In the genomic region with DNA sequence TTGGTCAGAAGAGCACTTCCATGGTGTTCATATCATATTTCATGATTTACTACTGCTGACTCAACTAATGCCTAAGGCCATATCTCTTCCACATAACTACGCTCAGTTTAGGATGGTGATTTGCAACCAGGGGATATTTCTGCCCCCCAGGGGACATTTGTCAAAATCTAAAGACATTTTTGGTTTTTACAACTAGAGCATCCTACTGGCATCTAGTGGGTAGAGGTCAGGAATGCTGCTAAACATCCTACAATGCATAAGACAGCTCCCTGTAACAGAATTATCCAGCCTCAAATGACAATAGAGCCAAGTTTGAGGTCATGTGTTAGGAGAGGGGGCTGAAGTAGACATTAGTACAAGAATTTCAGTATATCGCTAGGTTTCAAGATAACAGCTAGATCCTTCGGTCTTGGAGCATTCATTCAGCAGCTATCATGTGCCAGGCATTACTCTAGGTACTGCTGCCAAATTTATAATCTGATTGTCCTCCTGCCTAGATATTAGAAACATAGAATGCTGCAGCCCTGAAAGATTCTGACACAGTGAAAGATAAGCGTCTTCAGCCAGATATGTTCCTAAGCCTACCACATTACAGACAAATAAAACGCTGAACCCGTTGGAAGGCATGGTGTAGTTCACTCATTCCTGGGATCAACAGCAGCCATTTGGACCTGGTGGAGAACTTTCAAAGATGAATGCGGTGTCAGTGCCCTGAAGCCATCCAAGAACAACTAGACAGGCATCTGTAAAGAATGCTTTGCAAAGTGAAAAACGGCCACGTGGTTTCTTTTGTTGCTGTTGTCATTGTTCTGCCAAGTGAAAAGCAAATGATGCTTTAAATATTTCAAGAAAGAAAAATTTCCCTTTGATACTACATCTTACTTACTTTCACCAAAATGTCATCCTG, we compare ENCODE assay signal across 14 cellular contexts. TPM values are rescaled to one million over a fixed set of nuclear protein-coding genes. Genes with fewer than 3 reads are reported as not detected.
DNase-seq lines count a peak whose midpoint lies in the region; ATAC-seq and TF ChIP-seq lines count a peak whose summit lies in the region.
"Had no signal": no experiment of that assay in that cellular context is flagged by ENCODE, and none has a peak within 500 bp of the region (broad histone marks: within the 10 kb centered on the region; RNA-seq: fewer than 3 reads in every experiment).

No MANE protein-coding gene starts in this region.

- H3K27me3 ChIP-seq in MG63 (no peaks in the 10 kb centered on the region), mammary epithelial cell (ENCODE audit: insufficient read depth, low read length) (no peaks in the 10 kb centered on the region), mesenchymal stem cell (ENCODE audit: control insufficient read depth in 1 of 2, insufficient read depth in 1 of 2, low read length in 2 of 2) (no peaks in the 10 kb centered on the region)
- H3K27me3 ChIP-seq: left lung had no signal

- H3K4ac ChIP-seq in mesenchymal stem cell (ENCODE audit: low read depth in 1 of 2, low read length in 2 of 2) = no peak overlapping the region

- no peak overlapping the region for H3K14ac ChIP-seq in mesenchymal stem cell (ENCODE audit: low read length in 2 of 2)

- no peak overlapping the region for H2BK12ac ChIP-seq in mesenchymal stem cell (ENCODE audit: low read length in 2 of 2)

- H3K9me3 Mint-ChIP-seq in stimulated activated effector memory CD8-positive, alpha-beta T cell treated with anti-CD3 and anti-CD28 coated beads, Interleukin-12 subunit alpha, Interleukin-12 subunit beta, amount 100 ng/mL, for 72 hours = no peaks in the 10 kb centered on the region
- no peaks in the 10 kb centered on the region for H3K9me3 Mint-ChIP-seq in activated T-cell treated with anti-CD3 and anti-CD28 coated beads, Interleukin-2, amount 50 U/mL, for 24 hours
- H3K9me3 Mint-ChIP-seq: activated CD4-positive, alpha-beta T cell treated with anti-CD3 and anti-CD28 coated beads, Interleukin-2, amount 10 ng/mL, durations not matched to agents 24 days and 14 days; activated naive CD8-positive, alpha-beta T cell treated with anti-CD3 and anti-CD28 coated beads, Interleukin-2, amount 10 ng/mL, durations not matched to agents 7 days and 5 days; T-helper 2 cell treated with Interferon-gamma antibody and Interleukin-4, amounts not matched to agents 5 μg/mL and 100 μg/mL, for 36 hours had no signal

- in situ Hi-C loops in mammary epithelial cell (cut with MboI; ENCODE audit: low sequenced_read_pairs in 2 of 2) = loop anchor here (5.0 to 25.0 kb wide), 4 partner anchors 108 to 263 kb away; no protein-coding TSS in a partner anchor

- H2AK5ac ChIP-seq in mesenchymal stem cell (ENCODE audit: low read length, severe bottlenecking) = no peak overlapping the region

- peaks cover 47% of the 10 kb centered on the region for H3K4me1 ChIP-seq in mammary epithelial cell (ENCODE audit: insufficient read depth, low read length)
- peaks cover 2% of the 10 kb centered on the region for H3K4me1 ChIP-seq in mesenchymal stem cell (ENCODE audit: control insufficient read depth, insufficient read depth, low read depth, low read length)
- H3K4me1 ChIP-seq: left lung had no signal

- H4K91ac ChIP-seq in mesenchymal stem cell (ENCODE audit: low read length) = no peak overlapping the region

- H3K23ac ChIP-seq in mesenchymal stem cell (ENCODE audit: low read length in 2 of 2) = no peak overlapping the region

- H2BK120ac ChIP-seq in mesenchymal stem cell (ENCODE audit: low read depth, low read length) = no peak overlapping the region

- H2BK5ac ChIP-seq in mesenchymal stem cell (ENCODE audit: low read depth, low read length, poor library complexity, severe bottlenecking) = no peak overlapping the region

- H3K36me3 ChIP-seq in MG63 (no peaks in the 10 kb centered on the region), mammary epithelial cell (ENCODE audit: insufficient read depth, low read length) (no peaks in the 10 kb centered on the region), mesenchymal stem cell (ENCODE audit: control insufficient read depth in 1 of 2, insufficient read depth in 2 of 2, low read depth in 1 of 2, low read length in 2 of 2) (no peaks in the 10 kb centered on the region)
- H3K36me3 ChIP-seq: left lung had no signal

- 27% methylated on average over 9 of the region's 9 CpGs for WGBS in mammary epithelial cell (ENCODE audit: low coverage, missing lambda C conversion rate)
- WGBS in mesenchymal stem cell = 95% methylated on average over 6 of the region's 9 CpGs

- no peak overlapping the region for H4K8ac ChIP-seq in mesenchymal stem cell (ENCODE audit: low read length)

- H3K4me3 ChIP-seq in MG63 = no peak overlapping the region
- H3K4me3 ChIP-seq in mammary epithelial cell (replicated peaks in 1 of 3; ENCODE audit: insufficient read depth in 1 of 3, low read depth in 2 of 3, low read length in 3 of 3) = no peak overlapping the region
- H3K4me3 ChIP-seq in mesenchymal stem cell (ENCODE audit: insufficient read depth in 1 of 2, low read depth in 1 of 2, low read length in 2 of 2) = peak overlapping the region in 1 of 2 experiments; percentile 24
- H3K4me3 ChIP-seq: left lung had no signal

- TF ChIP-seq CTCF in mammary epithelial cell (conservative IDR thresholded peaks at IDR 0.05 in 1 of 2, IDR thresholded peaks at IDR 0.05 in 1 of 2; ENCODE audit: extremely low read depth in 1 of 2, insufficient read depth in 1 of 2, low read depth in 1 of 2, low read length in 2 of 2) = peak in 1 of 2 donors; percentile 35

- peak overlapping the region; percentile 100 for H3K27ac ChIP-seq in mammary epithelial cell (ENCODE audit: insufficient read depth, low read depth, low read length)
- H3K27ac ChIP-seq in mesenchymal stem cell (ENCODE audit: low read length, poor library complexity, severe bottlenecking) = no peak overlapping the region
- H3K27ac ChIP-seq: left lung had no signal

- H2AFZ ChIP-seq in mammary epithelial cell (ENCODE audit: low read depth, low read length) (peak overlapping the region; percentile 55), mesenchymal stem cell (ENCODE audit: low read depth, low read length) (no peak overlapping the region)

- no peaks in the 10 kb centered on the region for H3K79me1 ChIP-seq in mesenchymal stem cell (replicated peaks; ENCODE audit: low read length, poor library complexity, severe bottlenecking)

- no peak overlapping the region for H3K4me3 Mint-ChIP-seq in stimulated activated effector memory CD8-positive, alpha-beta T cell treated with anti-CD3 and anti-CD28 coated beads, Interleukin-12 subunit alpha, Interleukin-12 subunit beta, amount 100 ng/mL, for 72 hours
- no peak overlapping the region for H3K4me3 Mint-ChIP-seq in activated T-cell treated with anti-CD3 and anti-CD28 coated beads, Interleukin-2, amount 50 U/mL, for 24 hours
- H3K4me3 Mint-ChIP-seq: activated CD4-positive, alpha-beta T cell treated with anti-CD3 and anti-CD28 coated beads, Interleukin-2, amount 10 ng/mL, durations not matched to agents 24 days and 14 days; activated naive CD8-positive, alpha-beta T cell treated with anti-CD3 and anti-CD28 coated beads, Interleukin-2, amount 10 ng/mL, durations not matched to agents 7 days and 5 days; T-helper 2 cell treated with Interferon-gamma antibody and Interleukin-4, amounts not matched to agents 5 μg/mL and 100 μg/mL, for 36 hours had no signal

- H3K4me2 ChIP-seq in mammary epithelial cell (ENCODE audit: insufficient read depth, low read depth, low read length) = no peak overlapping the region
- no peak overlapping the region for H3K4me2 ChIP-seq in mesenchymal stem cell (ENCODE audit: low read length, poor library complexity, severe bottlenecking)

- H3K4me1 Mint-ChIP-seq in stimulated activated effector memory CD8-positive, alpha-beta T cell treated with anti-CD3 and anti-CD28 coated beads, Interleukin-12 subunit alpha, Interleukin-12 subunit beta, amount 100 ng/mL, for 72 hours = no peaks in the 10 kb centered on the region
- no peaks in the 10 kb centered on the region for H3K4me1 Mint-ChIP-seq in activated T-cell treated with anti-CD3 and anti-CD28 coated beads, Interleukin-2, amount 50 U/mL, for 24 hours (ENCODE audit: low read depth)
- H3K4me1 Mint-ChIP-seq: activated CD4-positive, alpha-beta T cell treated with anti-CD3 and anti-CD28 coated beads, Interleukin-2, amount 10 ng/mL, durations not matched to agents 24 days and 14 days; activated naive CD8-positive, alpha-beta T cell treated with anti-CD3 and anti-CD28 coated beads, Interleukin-2, amount 10 ng/mL, durations not matched to agents 7 days and 5 days had no signal

- no peak overlapping the region for H2BK15ac ChIP-seq in mesenchymal stem cell (ENCODE audit: low read depth, poor library complexity, severe bottlenecking)

- H3K18ac ChIP-seq in mesenchymal stem cell (ENCODE audit: low read depth in 1 of 2, low read length in 2 of 2) = peak overlapping the region in 1 of 2 experiments; percentile 66

- no peaks in the 10 kb centered on the region for H4K20me1 ChIP-seq in mammary epithelial cell (ENCODE audit: insufficient read depth, low read length)

- intact Hi-C loops in mammary epithelial cell (cut with micrococcal nuclease) = loop anchor here (1.0 kb wide), 5 partner anchors 63 to 255 kb away; no protein-coding TSS in a partner anchor

- BruUV-seq in mammary epithelial cell (replicated peaks; lab: Mats Ljungman, UMichigan) = TSS peak; percentile 5

- CTCF ChIA-PET in mammary epithelial cell (lab: Charles Lee; ENCODE audit: low non-redundant PET) = interaction anchor here (0.6 kb wide), 1 partner anchor 105 kb away, joined by 5 read pairs; no protein-coding TSS in a partner anchor

- no peaks in the 10 kb centered on the region for H3K36me3 Mint-ChIP-seq in stimulated activated effector memory CD8-positive, alpha-beta T cell treated with anti-CD3 and anti-CD28 coated beads, Interleukin-12 subunit alpha, Interleukin-12 subunit beta, amount 100 ng/mL, for 72 hours
- no peaks in the 10 kb centered on the region for H3K36me3 Mint-ChIP-seq in activated T-cell treated with anti-CD3 and anti-CD28 coated beads, Interleukin-2, amount 50 U/mL, for 24 hours (ENCODE audit: low read depth)
- H3K36me3 Mint-ChIP-seq: activated naive CD8-positive, alpha-beta T cell treated with anti-CD3 and anti-CD28 coated beads, Interleukin-2, amount 10 ng/mL, durations not matched to agents 7 days and 5 days had no signal

- no peak overlapping the region for H3K27ac Mint-ChIP-seq in stimulated activated effector memory CD8-positive, alpha-beta T cell treated with anti-CD3 and anti-CD28 coated beads, Interleukin-12 subunit alpha, Interleukin-12 subunit beta, amount 100 ng/mL, for 72 hours
- H3K27ac Mint-ChIP-seq in activated T-cell treated with anti-CD3 and anti-CD28 coated beads, Interleukin-2, amount 50 U/mL, for 24 hours = no peak overlapping the region
- H3K27ac Mint-ChIP-seq: activated CD4-positive, alpha-beta T cell treated with anti-CD3 and anti-CD28 coated beads, Interleukin-2, amount 10 ng/mL, durations not matched to agents 24 days and 14 days; activated naive CD8-positive, alpha-beta T cell treated with anti-CD3 and anti-CD28 coated beads, Interleukin-2, amount 10 ng/mL, durations not matched to agents 7 days and 5 days; T-helper 2 cell treated with Interferon-gamma antibody and Interleukin-4, amounts not matched to agents 5 μg/mL and 100 μg/mL, for 36 hours had no signal

- peak; percentile 35 for DNase-seq in AG20443 (ENCODE audit: low spot score)
- DNase-seq in MG63 = peak; percentile 42
- peak; percentile 73 for DNase-seq in mammary epithelial cell
- DNase-seq in mesenchymal stem cell = no peak
- no peak for DNase-seq in NCI-H1105 (lab: John Stamatoyannopoulos, UW)
- no peak for DNase-seq in stimulated activated effector memory CD8-positive, alpha-beta T cell treated with anti-CD3 and anti-CD28 coated beads, Interleukin-12 subunit alpha, Interleukin-12 subunit beta, amount 100 ng/mL, for 72 hours (ENCODE audit: low spot score in 2 of 2)
- no peak for DNase-seq in activated T-cell treated with anti-CD3 and anti-CD28 coated beads, Interleukin-2, amount 50 U/mL, for 24 hours
- DNase-seq: activated CD4-positive, alpha-beta T cell treated with anti-CD3 and anti-CD28 coated beads, Interleukin-2, amount 10 ng/mL, durations not matched to agents 24 days and 14 days; activated naive CD8-positive, alpha-beta T cell treated with anti-CD3 and anti-CD28 coated beads, Interleukin-2, amount 10 ng/mL, durations not matched to agents 7 days and 5 days; activated T-cell treated with anti-CD3 and anti-CD28 coated beads, Interleukin-2, amount 50 U/mL, for 1 hour; GF-D8; left lung had no signal

- dilution Hi-C loops in mammary epithelial cell (cut with HindIII; ENCODE audit: low sequenced_read_pairs) = loop anchor here (10.0 kb wide), 1 partner anchor 60 kb away; no protein-coding TSS in a partner anchor

- no peak for ATAC-seq in HG02973 (IDR thresholded peaks at IDR 0.05; ENCODE audit: unreplicated experiment)
- no peak for ATAC-seq in stimulated activated effector memory CD8-positive, alpha-beta T cell treated with anti-CD3 and anti-CD28 coated beads, Interleukin-12 subunit alpha, Interleukin-12 subunit beta, amount 100 ng/mL, for 72 hours
- ATAC-seq: left lung had no signal

- H3K9ac ChIP-seq in mammary epithelial cell (ENCODE audit: insufficient read depth, low read length) (no peak overlapping the region), mesenchymal stem cell (ENCODE audit: low read length) (peak overlapping the region; percentile 67)

- H3K9me3 ChIP-seq in MG63 (no peaks in the 10 kb centered on the region), mammary epithelial cell (replicated peaks; ENCODE audit: insufficient read depth, low read length) (no peaks in the 10 kb centered on the region), mesenchymal stem cell (ENCODE audit: control insufficient read depth, low read length) (no peaks in the 10 kb centered on the region)
- H3K9me3 ChIP-seq: left lung had no signal

- no peaks in the 10 kb centered on the region for H3K79me2 ChIP-seq in mammary epithelial cell (ENCODE audit: insufficient read depth, low read length)

- H3K27me3 Mint-ChIP-seq in activated T-cell treated with anti-CD3 and anti-CD28 coated beads, Interleukin-2, amount 50 U/mL, for 24 hours = peaks cover 35% of the 10 kb centered on the region

RNA-seq across cellular contexts. Expression of a gene that starts 55.5 kb away (rescaled TPM):
- 114 and 131 TPM in 2 replicates for total RNA-seq in MG63 (2014; rRNA removed; shearing (Covaris generic); ENCODE audit: low replicate concordance)
- 100 to 1,000 TPM; 185 to 488 TPM for total RNA-seq in mammary epithelial cell
- 324 TPM for polyA plus RNA-seq in mammary epithelial cell
- 312 TPM for polyA minus RNA-seq in mammary epithelial cell
- 7.0 TPM for polyA plus RNA-seq in mesenchymal stem cell (2013, experiment 1 of 2)
- polyA plus RNA-seq in mesenchymal stem cell (2013, experiment 2 of 2) = 8.1 TPM

Comparison
In these comparisons a context has a peak if more than half of its experiments do, and no peak if none do; other contexts are left out.
1. DNase-seq: peak in AG20443 (single experiment), MG63 (single experiment) and mammary epithelial cell (single experiment); none in mesenchymal stem cell (single experiment), NCI-H1105 (single experiment), stimulated activated effector memory CD8-positive, alpha-beta T cell treated with anti-CD3 and anti-CD28 coated beads, Interleukin-12 subunit alpha, Interleukin-12 subunit beta, amount 100 ng/mL, for 72 hours (0 of 2) and activated T-cell treated with anti-CD3 and anti-CD28 coated beads, Interleukin-2, amount 50 U/mL, for 24 hours (single experiment).